Comparison of ENCODE assay signal across 14 cellular contexts in the genomic region with DNA sequence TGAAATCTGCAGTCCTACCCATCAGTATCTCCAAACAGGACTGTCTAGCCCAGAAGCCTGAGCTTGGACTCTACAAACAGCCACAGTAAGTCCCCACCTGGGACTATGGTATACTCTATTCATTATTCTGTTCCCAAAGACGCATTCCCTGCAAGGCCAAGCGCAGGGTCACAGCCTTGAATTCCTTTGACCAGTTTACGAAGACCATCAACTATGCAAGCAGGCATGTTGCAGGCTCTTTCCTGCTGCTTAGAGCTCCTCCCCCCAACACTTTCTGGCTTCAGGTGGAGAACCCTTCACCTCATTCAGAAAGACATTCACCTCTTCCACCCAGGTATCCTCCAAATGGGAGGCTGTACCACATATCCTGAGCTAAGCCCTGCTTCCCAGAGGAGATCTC.
DNase-seq lines count a peak whose midpoint lies in the region; TF ChIP-seq lines count a peak whose summit lies in the region.
"Had no signal": no experiment of that assay in that cellular context is flagged by ENCODE, and none has a peak within 500 bp of the region (broad histone marks: within the 10 kb centered on the region; RNA-seq: fewer than 3 reads in every experiment).

No MANE protein-coding gene starts in this region.

- H3K9me3 Mint-ChIP-seq in MCF 10A (ENCODE audit: unreplicated experiment) = no peaks in the 10 kb centered on the region
- H3K9me3 Mint-ChIP-seq: CD8-positive, alpha-beta memory T cell; HFFc6 had no signal

- H3K79me2 ChIP-seq in GM23248 (ENCODE audit: insufficient read depth) (no peaks in the 10 kb centered on the region; the same call in 1 of the 2 replicates), smooth muscle cell (ENCODE audit: low read depth) (no peaks in the 10 kb centered on the region)

- H3K9ac ChIP-seq in GM23248 (no peak overlapping the region), smooth muscle cell (ENCODE audit: low read depth) (no peak overlapping the region)
- H3K9ac ChIP-seq: BLaER1 had no signal

- TF ChIP-seq CTCF in MCF 10A (IDR thresholded peaks at IDR 0.05; ENCODE audit: unreplicated experiment) = no peak
- TF ChIP-seq CTCF in breast epithelium (IDR thresholded peaks at IDR 0.05) = no peak
- no peak for TF ChIP-seq CTCF in smooth muscle cell (IDR thresholded peaks at IDR 0.05; ENCODE audit: borderline replicate concordance, insufficient read depth, poor library complexity, severe bottlenecking)
- TF ChIP-seq CTCF in esophagus squamous epithelium (IDR thresholded peaks at IDR 0.05) = no peak

- peak overlapping the region; percentile 43 for H3K27ac Mint-ChIP-seq in MCF 10A (ENCODE audit: low read depth, unreplicated experiment)
- H3K27ac Mint-ChIP-seq: CD8-positive, alpha-beta memory T cell; HFFc6 had no signal

- in situ Hi-C loops in GM23248 (cut with MboI) = no loop called here

- no peaks in the 10 kb centered on the region for H3K27me3 Mint-ChIP-seq in MCF 10A (ENCODE audit: insufficient read depth, unreplicated experiment)

- 86 to 88% methylated on average over 3 of the region's 3 CpGs for WGBS in GM23248 (ENCODE audit: low coverage in 1 of 2, low lambda C conversion rate in 2 of 2, missing lambda C conversion rate in 2 of 2), 2 experiments
- 74% methylated on average over 3 of the region's 3 CpGs for WGBS in smooth muscle cell (ENCODE audit: low lambda C conversion rate)
- WGBS in esophagus squamous epithelium, 2 donors = 89 to 91% methylated on average over 3 of the region's 3 CpGs

- no peak overlapping the region for H3K4me3 ChIP-seq in breast epithelium
- no peak overlapping the region for H3K4me3 ChIP-seq in GM23248
- no peak overlapping the region for H3K4me3 ChIP-seq in smooth muscle cell
- no peak overlapping the region for H3K4me3 ChIP-seq in esophagus squamous epithelium
- H3K4me3 ChIP-seq: BLaER1 had no signal

- no peaks in the 10 kb centered on the region for H3K36me3 ChIP-seq in breast epithelium
- H3K36me3 ChIP-seq in GM23248 (ENCODE audit: low read depth) = peaks cover 37% of the 10 kb centered on the region
- peaks cover 13% of the 10 kb centered on the region for H3K36me3 ChIP-seq in smooth muscle cell (ENCODE audit: low read depth)
- peaks cover 0 to 25% (median 5%) of the 10 kb centered on the region in 3 donors for H3K36me3 ChIP-seq in esophagus squamous epithelium
- H3K36me3 ChIP-seq: BLaER1 had no signal

- H4K20me1 ChIP-seq in GM23248 (ENCODE audit: insufficient read depth) = no peaks in the 10 kb centered on the region
- peaks cover 63% of the 10 kb centered on the region for H4K20me1 ChIP-seq in smooth muscle cell (ENCODE audit: low read depth)
- H4K20me1 ChIP-seq: BLaER1 had no signal

- no TSS peak for BruUV-seq in MCF 10A (replicated peaks; lab: Mats Ljungman, UMichigan)

- H2AFZ ChIP-seq in GM23248 (no peak overlapping the region), smooth muscle cell (ENCODE audit: low read depth) (no peak overlapping the region)

- TF ChIP-seq POLR2A in breast epithelium (IDR thresholded peaks at IDR 0.05) (no peak), esophagus squamous epithelium (IDR thresholded peaks at IDR 0.05) (no peak)

- H3K4me3 Mint-ChIP-seq in MCF 10A (ENCODE audit: unreplicated experiment) = no peak overlapping the region
- H3K4me3 Mint-ChIP-seq: CD8-positive, alpha-beta memory T cell; HFFc6 had no signal

- CTCF ChIA-PET in MCF 10A (lab: Yijun Ruan, JAX) = interaction anchor here (0.6 kb wide), 1 partner anchor 994 kb away, joined by 3 read pairs; no protein-coding TSS in a partner anchor

- no peaks in the 10 kb centered on the region for H3K4me1 ChIP-seq in breast epithelium
- no peaks in the 10 kb centered on the region for H3K4me1 ChIP-seq in GM23248 (ENCODE audit: insufficient read depth)
- no peaks in the 10 kb centered on the region for H3K4me1 ChIP-seq in smooth muscle cell (ENCODE audit: low read depth)
- H3K4me1 ChIP-seq in esophagus squamous epithelium = no peaks in the 10 kb centered on the region

- no peaks in the 10 kb centered on the region for H3K27me3 ChIP-seq in breast epithelium
- H3K27me3 ChIP-seq in GM23248 (replicated peaks; ENCODE audit: insufficient read depth) = no peaks in the 10 kb centered on the region
- no peaks in the 10 kb centered on the region for H3K27me3 ChIP-seq in smooth muscle cell (ENCODE audit: low read depth)
- H3K27me3 ChIP-seq in esophagus squamous epithelium = no peaks in the 10 kb centered on the region
- H3K27me3 ChIP-seq: BLaER1 had no signal

- no peak overlapping the region for H3K4me2 ChIP-seq in GM23248 (ENCODE audit: unreplicated experiment)
- no peak overlapping the region for H3K4me2 ChIP-seq in smooth muscle cell
- H3K4me2 ChIP-seq: BLaER1 had no signal

- H3K9me3 ChIP-seq in breast epithelium (no peaks in the 10 kb centered on the region), GM23248 (ENCODE audit: low read depth) (no peaks in the 10 kb centered on the region), smooth muscle cell (replicated peaks; ENCODE audit: low read depth) (no peaks in the 10 kb centered on the region), esophagus squamous epithelium (no peaks in the 10 kb centered on the region)
- H3K9me3 ChIP-seq: BLaER1, Caco-2 had no signal

- POLR2A ChIA-PET in MCF 10A (lab: Yijun Ruan, JAX) = interaction anchor here (0.6 kb wide), 1 partner anchor 62 kb away, joined by 5 read pairs; no protein-coding TSS in a partner anchor

- intact Hi-C loops in MCF 10A (cut with micrococcal nuclease) = no loop called here
- intact Hi-C loops in breast epithelium (cut with DNase I; ENCODE audit: low total_unique reads) = no loop called here
- intact Hi-C loops in esophagus squamous epithelium (cut with DNase I) = no loop called here

- peaks cover 72% of the 10 kb centered on the region for H3F3A ChIP-seq in GM23248 (ENCODE audit: insufficient read depth)
- peaks cover 63% of the 10 kb centered on the region for H3F3A ChIP-seq in smooth muscle cell (ENCODE audit: low read depth)

- no peak overlapping the region for H3K27ac ChIP-seq in breast epithelium
- no peak overlapping the region for H3K27ac ChIP-seq in GM23248
- peak overlapping the region; percentile 48 for H3K27ac ChIP-seq in smooth muscle cell (ENCODE audit: low read depth)
- no peak overlapping the region for H3K27ac ChIP-seq in esophagus squamous epithelium
- H3K27ac ChIP-seq: 22Rv1, BLaER1, HL-60 had no signal

- peaks cover 36% of the 10 kb centered on the region for H3K36me3 Mint-ChIP-seq in MCF 10A (ENCODE audit: insufficient read depth, unreplicated experiment)
- H3K36me3 Mint-ChIP-seq: CD8-positive, alpha-beta memory T cell had no signal

- no peaks in the 10 kb centered on the region for H3K9me2 ChIP-seq in GM23248 (ENCODE audit: insufficient read depth)

- no peak for DNase-seq in MCF 10A (ENCODE audit: unreplicated experiment)
- DNase-seq in breast epithelium (ENCODE audit: low spot score in 2 of 2) = no peak
- DNase-seq in GM23248 = peak; percentile 19
- peak; percentile 67 for DNase-seq in islet precursor cell
- no peak for DNase-seq in smooth muscle cell (lab: John Stamatoyannopoulos, UW; ENCODE audit: unreplicated experiment)
- no peak for DNase-seq in esophagus squamous epithelium (lab: John Stamatoyannopoulos, UW)
- no peak for DNase-seq in LoVo (ENCODE audit: low spot score)
- DNase-seq: Caco-2; CD8-positive, alpha-beta memory T cell; HCEC 1CT; HFFc6 had no signal

- H3K4me1 Mint-ChIP-seq in MCF 10A (ENCODE audit: insufficient read depth, unreplicated experiment) = no peaks in the 10 kb centered on the region
- H3K4me1 Mint-ChIP-seq: CD8-positive, alpha-beta memory T cell had no signal

Comparison
In these comparisons a context has a peak if more than half of its experiments do, and no peak if none do; other contexts are left out.
1. DNase-seq: peak in GM23248 (single experiment) and islet precursor cell (single experiment); none in MCF 10A (single experiment), breast epithelium (0 of 2), smooth muscle cell (single experiment), esophagus squamous epithelium (single experiment) and LoVo (single experiment).